Comparison of ENCODE assay signal across 8 cellular contexts in genomic region chr12:63294327-63294632, GRCh38.
DNase-seq lines count a peak whose midpoint lies in the region; ATAC-seq and TF ChIP-seq lines count a peak whose summit lies in the region.

No MANE protein-coding gene starts in this region.

- H3K4me3 ChIP-seq in astrocyte of the spinal cord (ENCODE audit: low read depth, low read length) = no peak overlapping the region

- in situ Hi-C loops in astrocyte of the spinal cord (cut with HindIII; ENCODE audit: low sequenced_read_pairs) = no loop called here

- peak; percentile 93 for DNase-seq in astrocyte of the spinal cord (ENCODE audit: low read depth, low spot score)
- peak; percentile 90 for DNase-seq in pulmonary artery endothelial cell (ENCODE audit: low read depth, low spot score)
- no peak for DNase-seq in effector CD4-positive, alpha-beta T cell
- no peak for DNase-seq in HUDEP-2 (lab: John Stamatoyannopoulos, UW; ENCODE audit: unreplicated experiment in 76 of 76)
- no peak for DNase-seq in NCI-H446 treated with DMSO at 0.1 percent for 48 hours (lab: John Stamatoyannopoulos, UW)
- no peak for DNase-seq in ecto neural progenitor cell (ENCODE audit: low spot score)

- ATAC-seq in GM19025 (IDR thresholded peaks at IDR 0.05; ENCODE audit: low read depth, unreplicated experiment) (peak; percentile 74), HG03354 (IDR thresholded peaks at IDR 0.05; ENCODE audit: poor library complexity, severe bottlenecking, unreplicated experiment) (peak; percentile 94)

- no peak for TF ChIP-seq CTCF in astrocyte of the spinal cord (IDR thresholded peaks at IDR 0.05; ENCODE audit: low read depth, low read length)

Comparison
In these comparisons a context has a peak if more than half of its experiments do, and no peak if none do; other contexts are left out.
1. DNase-seq: peak in astrocyte of the spinal cord (single experiment) and pulmonary artery endothelial cell (single experiment); none in effector CD4-positive, alpha-beta T cell (single experiment), HUDEP-2 (0 of 76), NCI-H446 treated with DMSO at 0.1 percent for 48 hours (single experiment) and ecto neural progenitor cell (single experiment).